8 cellular contexts compared by ENCODE assay signal in genomic region chr3:69051796-69052566, GRCh38. TPM values are rescaled to one million over a fixed set of nuclear protein-coding genes. Genes with fewer than 3 reads are reported as not detected.
DNase-seq lines count a peak whose midpoint lies in the region; ATAC-seq and TF ChIP-seq lines count a peak whose summit lies in the region.

TMF1 (minus strand) TSS chr3:69052333; CDS start chr3:69052086, 247 bp downstream.

- H3K9me3 ChIP-seq in duodenal mucosa (ENCODE audit: control insufficient read depth in 1 of 2, low read length in 2 of 2) (no peaks in the 10 kb centered on the region), lung (ENCODE audit: control insufficient read depth in 2 of 2, insufficient read depth in 1 of 2, low read length in 1 of 2) (no peaks in the 10 kb centered on the region)

- TF ChIP-seq CTCF in AG04449 (IDR thresholded peaks at IDR 0.05; ENCODE audit: insufficient read depth, low read length, missing control alignments) (no peak), lung (IDR thresholded peaks at IDR 0.05; ENCODE audit: control extremely low read depth, extremely low read depth) (no peak)

- H3K9ac ChIP-seq in duodenal mucosa (ENCODE audit: low read depth in 1 of 2, low read length in 2 of 2) = peak within 1 kb of the TSS; percentile 88 to 98

- 0% methylated on average over 49 to 50 of the region's 50 CpGs for WGBS in lung, 2 donors

- CTCF ChIA-PET in AG04449 (lab: Yijun Ruan, JAX) = interaction anchor here (1.0 to 1.6 kb wide), 4 partner anchors 12 to 371 kb away, joined by 3 to 4 read pairs (median 3); no protein-coding TSS in a partner anchor

- POLR2A ChIA-PET in AG04449 (lab: Yijun Ruan, JAX) = interaction anchor here (0.7 to 1.9 kb wide), 5 partner anchors 12 to 38 kb away, joined by 3 to 8 read pairs (median 3); partner anchors contain the start of genes ARL6IP5, EOGT and UBA3

- ATAC-seq in GM19324 (IDR thresholded peaks at IDR 0.05; ENCODE audit: low FRiP score, unreplicated experiment) (peak; percentile 97), HG03520 (IDR thresholded peaks at IDR 0.05; ENCODE audit: unreplicated experiment) (peak; percentile 97), lung (ENCODE audit: insufficient read depth, low FRiP score) (peak; percentile 94)

- H3K4me1 ChIP-seq in duodenal mucosa (ENCODE audit: control insufficient read depth in 1 of 2, insufficient read depth in 2 of 2, low read length in 2 of 2) (peaks cover 25 to 30% of the 10 kb centered on the region in 2 donors), lung (ENCODE audit: control insufficient read depth in 2 of 2, insufficient read depth in 2 of 2, low read length in 2 of 2) (peaks cover 2 to 4% of the 10 kb centered on the region in 2 donors)

- peaks cover 12 to 16% of the 10 kb centered on the region in 2 donors for H3K36me3 ChIP-seq in duodenal mucosa (ENCODE audit: control insufficient read depth in 1 of 2, insufficient read depth in 2 of 2, low read length in 2 of 2)
- peaks cover 6 to 17% of the 10 kb centered on the region in 2 donors for H3K36me3 ChIP-seq in lung (ENCODE audit: control insufficient read depth in 2 of 2, insufficient read depth in 2 of 2, low read length in 2 of 2)

- DNase-seq in AG04449 (ENCODE audit: low read depth, low spot score) (peak; percentile 94), lung (ENCODE audit: low spot score) (peak; percentile 99), SW 1271 (lab: John Stamatoyannopoulos, UW) (no peak)
- peak; percentile 98 for DNase-seq in activated CD4-positive, alpha-beta T cell treated with anti-CD3 and anti-CD28 coated beads for 48 hours
- DNase-seq in stimulated activated CD8-positive, alpha-beta memory T cell treated with anti-CD3 and anti-CD28 coated beads, Interleukin-12 subunit alpha, Interleukin-12 subunit beta, amount 100 ng/mL, for 1 hour (ENCODE audit: low read depth) = peak; percentile 99

- peak within 1 kb of the TSS; percentile 94 for H3K27ac ChIP-seq in duodenal mucosa (ENCODE audit: low read depth, low read length)
- peak within 1 kb of the TSS; percentile 74 to 98 for H3K27ac ChIP-seq in lung (ENCODE audit: low read depth in 1 of 2, low read length in 1 of 2)

- H3K27me3 ChIP-seq in duodenal mucosa (ENCODE audit: control insufficient read depth in 1 of 2, insufficient read depth in 2 of 2, low read length in 2 of 2) = no peaks in the 10 kb centered on the region
- H3K27me3 ChIP-seq in lung (ENCODE audit: control insufficient read depth, insufficient read depth) = no peaks in the 10 kb centered on the region

- peak within 1 kb of the TSS; percentile 91 for H3K4me3 ChIP-seq in AG04449 (ENCODE audit: low read depth, low read length)
- H3K4me3 ChIP-seq in duodenal mucosa (ENCODE audit: low read depth in 1 of 2, low read length in 2 of 2) = peak within 1 kb of the TSS; percentile 70 to 86
- H3K4me3 ChIP-seq in lung = peak within 1 kb of the TSS; percentile 85

RNA-seq across cellular contexts. Expression of gene TMF1, which starts in this region (rescaled TPM):
- total RNA-seq in lung = 10 to 100 TPM; 35.7 to 84.3 TPM
- 10 to 100 TPM in 1 of 2 donors, 1 to 10 TPM in 1; 9.6 to 16.6 TPM for polyA plus RNA-seq in lung

Comparison
In these comparisons a context has a peak if more than half of its experiments do, and no peak if none do; other contexts are left out.
1. DNase-seq: peak in AG04449 (single experiment), activated CD4-positive, alpha-beta T cell treated with anti-CD3 and anti-CD28 coated beads for 48 hours (single experiment), lung (single experiment) and stimulated activated CD8-positive, alpha-beta memory T cell treated with anti-CD3 and anti-CD28 coated beads, Interleukin-12 subunit alpha, Interleukin-12 subunit beta, amount 100 ng/mL, for 1 hour (single experiment); none in SW 1271 (0 of 2).
2. Peak in every context shown above with its lines, with median percentiles within 50 percentile points of each other: H3K4me3 ChIP-seq and ATAC-seq.